Comparison of ENCODE assay signal across 1 cellular context in genomic region chr17:29407856-29408255, GRCh38.
TF ChIP-seq lines count a peak whose summit lies in the region.

No MANE protein-coding gene starts in this region.

TF ChIP-seq in SK-N-SH treated with all-trans-retinoic acid at 6 μM for 48 hours, 23 proteins besides CTCF, POLR2A, EP300 and RAD21 (continued from another document):
- no peak for TF ChIP-seq PATZ1 (CRISPR knock-in tag; IDR thresholded peaks at IDR 0.05; ENCODE audit: borderline replicate concordance)
- no peak for TF ChIP-seq ESRRG (CRISPR knock-in tag; IDR thresholded peaks at IDR 0.05)
- no peak for TF ChIP-seq ZFP30 (CRISPR knock-in tag; IDR thresholded peaks at IDR 0.05)
- TF ChIP-seq GLIS3 (CRISPR knock-in tag; IDR thresholded peaks at IDR 0.05), result no peak
- TF ChIP-seq ARNTL (CRISPR knock-in tag; IDR thresholded peaks at IDR 0.05; ENCODE audit: borderline replicate concordance, low read depth), result no peak
- no peak for TF ChIP-seq ZNF70 (CRISPR knock-in tag; IDR thresholded peaks at IDR 0.05)
